Comparison of ENCODE assay signal across 1 cellular context in the genomic region with DNA sequence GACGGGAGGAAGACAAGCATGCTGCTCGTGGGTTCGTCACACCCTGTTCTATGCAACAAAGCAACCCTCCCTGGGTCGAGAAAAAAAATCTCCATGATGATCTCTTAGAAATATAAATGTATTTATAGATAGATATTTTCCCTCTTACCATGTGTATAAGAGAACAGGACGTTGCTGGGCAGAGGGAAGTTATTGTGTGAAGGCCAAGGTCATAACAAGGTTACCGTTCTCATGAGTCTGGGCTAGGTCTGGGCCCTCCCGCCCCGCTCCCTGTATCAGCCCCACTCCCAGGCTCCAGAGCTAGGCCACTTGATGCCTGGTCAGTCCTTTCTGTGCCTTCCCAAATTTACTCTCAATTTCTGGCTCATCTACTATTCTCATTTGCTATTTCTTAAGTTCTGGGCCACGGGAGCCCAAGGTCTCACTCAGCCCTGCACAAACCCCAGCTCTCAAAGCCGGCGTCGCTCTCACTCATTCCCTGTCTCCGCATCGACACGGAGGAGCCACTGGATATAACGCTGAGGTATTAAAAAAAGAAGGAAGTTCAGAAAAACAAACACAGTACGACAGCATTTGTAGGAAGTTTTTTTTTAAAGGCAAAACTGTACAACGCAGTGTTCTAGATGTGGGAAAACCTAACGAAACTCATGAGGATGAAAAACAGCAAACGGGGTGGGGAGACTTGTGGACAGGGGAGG.
TF ChIP-seq lines count a peak whose summit lies in the region.

No MANE protein-coding gene starts in this region.

TF ChIP-seq in HepG2, 621 proteins besides CTCF, POLR2A, EP300 and RAD21 (continued from another document and continues in another):
- TF ChIP-seq, protein P1, sequence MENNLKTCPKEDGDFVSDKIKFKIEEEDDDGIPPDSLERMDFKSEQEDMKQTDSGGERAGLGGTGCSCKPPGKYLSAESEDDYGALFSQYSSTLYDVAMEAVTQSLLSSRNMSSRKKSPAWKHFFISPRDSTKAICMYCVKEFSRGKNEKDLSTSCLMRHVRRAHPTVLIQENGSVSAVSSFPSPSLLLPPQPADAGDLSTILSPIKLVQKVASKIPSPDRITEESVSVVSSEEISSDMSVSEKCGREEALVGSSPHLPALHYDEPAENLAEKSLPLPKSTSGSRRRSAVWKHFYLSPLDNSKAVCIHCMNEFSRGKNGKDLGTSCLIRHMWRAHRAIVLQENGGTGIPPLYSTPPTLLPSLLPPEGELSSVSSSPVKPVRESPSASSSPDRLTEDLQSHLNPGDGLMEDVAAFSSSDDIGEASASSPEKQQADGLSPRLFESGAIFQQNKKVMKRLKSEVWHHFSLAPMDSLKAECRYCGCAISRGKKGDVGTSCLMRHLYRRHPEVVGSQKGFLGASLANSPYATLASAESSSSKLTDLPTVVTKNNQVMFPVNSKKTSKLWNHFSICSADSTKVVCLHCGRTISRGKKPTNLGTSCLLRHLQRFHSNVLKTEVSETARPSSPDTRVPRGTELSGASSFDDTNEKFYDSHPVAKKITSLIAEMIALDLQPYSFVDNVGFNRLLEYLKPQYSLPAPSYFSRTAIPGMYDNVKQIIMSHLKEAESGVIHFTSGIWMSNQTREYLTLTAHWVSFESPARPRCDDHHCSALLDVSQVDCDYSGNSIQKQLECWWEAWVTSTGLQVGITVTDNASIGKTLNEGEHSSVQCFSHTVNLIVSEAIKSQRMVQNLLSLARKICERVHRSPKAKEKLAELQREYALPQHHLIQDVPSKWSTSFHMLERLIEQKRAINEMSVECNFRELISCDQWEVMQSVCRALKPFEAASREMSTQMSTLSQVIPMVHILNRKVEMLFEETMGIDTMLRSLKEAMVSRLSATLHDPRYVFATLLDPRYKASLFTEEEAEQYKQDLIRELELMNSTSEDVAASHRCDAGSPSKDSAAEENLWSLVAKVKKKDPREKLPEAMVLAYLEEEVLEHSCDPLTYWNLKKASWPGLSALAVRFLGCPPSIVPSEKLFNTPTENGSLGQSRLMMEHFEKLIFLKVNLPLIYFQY (CRISPR knock-in tag; IDR thresholded peaks at IDR 0.05; ENCODE audit: borderline replicate concordance), result 0 out of 2 replicates have a peak, but pooled peaks have one; percentile 29
- no peak for TF ChIP-seq REL (CRISPR knock-in tag; conservative IDR thresholded peaks at IDR 0.05)
- TF ChIP-seq, protein P2, sequence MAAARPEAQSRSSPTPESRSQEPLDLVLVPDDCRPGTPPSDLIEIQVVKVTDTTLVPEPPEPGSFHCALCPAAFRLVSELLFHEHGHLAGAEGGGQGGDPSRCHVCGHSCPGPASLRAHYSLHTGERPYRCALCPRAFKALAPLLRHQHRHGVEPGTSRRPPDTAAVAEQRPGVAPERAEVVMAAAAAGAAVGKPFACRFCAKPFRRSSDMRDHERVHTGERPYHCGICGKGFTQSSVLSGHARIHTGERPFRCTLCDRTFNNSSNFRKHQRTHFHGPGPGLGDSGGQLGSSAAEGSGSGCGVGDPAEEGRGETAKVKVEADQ (CRISPR knock-in tag; IDR thresholded peaks at IDR 0.05; ENCODE audit: borderline replicate concordance), result peak; percentile 77
- no peak for TF ChIP-seq ZNF768 (CRISPR knock-in tag; IDR thresholded peaks at IDR 0.05)
- no peak; the same call in 1 of the 2 replicates for TF ChIP-seq ERF (CRISPR knock-in tag; IDR thresholded peaks at IDR 0.05)
- no peak for TF ChIP-seq ZNF558 (CRISPR knock-in tag; IDR thresholded peaks at IDR 0.05; ENCODE audit: borderline replicate concordance)
- no peak for TF ChIP-seq MTF1 (CRISPR knock-in tag; IDR thresholded peaks at IDR 0.05)
- TF ChIP-seq SETDB1 (CRISPR knock-in tag; IDR thresholded peaks at IDR 0.05; ENCODE audit: borderline replicate concordance), result no peak
- no peak for TF ChIP-seq EZH2 (conservative IDR thresholded peaks at IDR 0.05; ENCODE audit: low read depth, low read length)
- no peak for TF ChIP-seq TRAFD1 (CRISPR knock-in tag; IDR thresholded peaks at IDR 0.05; ENCODE audit: borderline replicate concordance)
- no peak for TF ChIP-seq ZFP62 (CRISPR knock-in tag; IDR thresholded peaks at IDR 0.05)
- no peak for TF ChIP-seq GPN1 (CRISPR knock-in tag; IDR thresholded peaks at IDR 0.05; ENCODE audit: borderline replicate concordance)
- TF ChIP-seq CHD2 (IDR thresholded peaks at IDR 0.05; ENCODE audit: low read depth, low read length), result no peak
- 0 out of 2 replicates have a peak, but pooled peaks have one; percentile 8 for TF ChIP-seq ZNF614 (CRISPR knock-in tag; IDR thresholded peaks at IDR 0.05; ENCODE audit: borderline replicate concordance)
- no peak for TF ChIP-seq ZNF749 (CRISPR knock-in tag; IDR thresholded peaks at IDR 0.05; ENCODE audit: borderline replicate concordance)
- TF ChIP-seq, protein P3, sequence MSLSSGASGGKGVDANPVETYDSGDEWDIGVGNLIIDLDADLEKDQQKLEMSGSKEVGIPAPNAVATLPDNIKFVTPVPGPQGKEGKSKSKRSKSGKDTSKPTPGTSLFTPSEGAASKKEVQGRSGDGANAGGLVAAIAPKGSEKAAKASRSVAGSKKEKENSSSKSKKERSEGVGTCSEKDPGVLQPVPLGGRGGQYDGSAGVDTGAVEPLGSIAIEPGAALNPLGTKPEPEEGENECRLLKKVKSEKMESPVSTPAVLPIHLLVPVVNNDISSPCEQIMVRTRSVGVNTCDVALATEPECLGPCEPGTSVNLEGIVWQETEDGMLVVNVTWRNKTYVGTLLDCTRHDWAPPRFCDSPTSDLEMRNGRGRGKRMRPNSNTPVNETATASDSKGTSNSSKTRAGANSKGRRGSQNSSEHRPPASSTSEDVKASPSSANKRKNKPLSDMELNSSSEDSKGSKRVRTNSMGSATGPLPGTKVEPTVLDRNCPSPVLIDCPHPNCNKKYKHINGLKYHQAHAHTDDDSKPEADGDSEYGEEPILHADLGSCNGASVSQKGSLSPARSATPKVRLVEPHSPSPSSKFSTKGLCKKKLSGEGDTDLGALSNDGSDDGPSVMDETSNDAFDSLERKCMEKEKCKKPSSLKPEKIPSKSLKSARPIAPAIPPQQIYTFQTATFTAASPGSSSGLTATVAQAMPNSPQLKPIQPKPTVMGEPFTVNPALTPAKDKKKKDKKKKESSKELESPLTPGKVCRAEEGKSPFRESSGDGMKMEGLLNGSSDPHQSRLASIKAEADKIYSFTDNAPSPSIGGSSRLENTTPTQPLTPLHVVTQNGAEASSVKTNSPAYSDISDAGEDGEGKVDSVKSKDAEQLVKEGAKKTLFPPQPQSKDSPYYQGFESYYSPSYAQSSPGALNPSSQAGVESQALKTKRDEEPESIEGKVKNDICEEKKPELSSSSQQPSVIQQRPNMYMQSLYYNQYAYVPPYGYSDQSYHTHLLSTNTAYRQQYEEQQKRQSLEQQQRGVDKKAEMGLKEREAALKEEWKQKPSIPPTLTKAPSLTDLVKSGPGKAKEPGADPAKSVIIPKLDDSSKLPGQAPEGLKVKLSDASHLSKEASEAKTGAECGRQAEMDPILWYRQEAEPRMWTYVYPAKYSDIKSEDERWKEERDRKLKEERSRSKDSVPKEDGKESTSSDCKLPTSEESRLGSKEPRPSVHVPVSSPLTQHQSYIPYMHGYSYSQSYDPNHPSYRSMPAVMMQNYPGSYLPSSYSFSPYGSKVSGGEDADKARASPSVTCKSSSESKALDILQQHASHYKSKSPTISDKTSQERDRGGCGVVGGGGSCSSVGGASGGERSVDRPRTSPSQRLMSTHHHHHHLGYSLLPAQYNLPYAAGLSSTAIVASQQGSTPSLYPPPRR (CRISPR knock-in tag; IDR thresholded peaks at IDR 0.05; ENCODE audit: borderline replicate concordance), result no peak
- TF ChIP-seq ZSCAN12 (CRISPR knock-in tag; IDR thresholded peaks at IDR 0.05), result no peak
- TF ChIP-seq, protein P4, sequence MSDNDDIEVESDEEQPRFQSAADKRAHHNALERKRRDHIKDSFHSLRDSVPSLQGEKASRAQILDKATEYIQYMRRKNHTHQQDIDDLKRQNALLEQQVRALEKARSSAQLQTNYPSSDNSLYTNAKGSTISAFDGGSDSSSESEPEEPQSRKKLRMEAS (IDR thresholded peaks at IDR 0.05), result peak; percentile 25; the same call in 1 of the 2 replicates
- no peak for TF ChIP-seq SUZ12 (IDR thresholded peaks at IDR 0.05; ENCODE audit: low read depth, low read length)
- 0 out of 2 replicates have a peak, but pooled peaks have one; percentile 8 for TF ChIP-seq YEATS4 (CRISPR knock-in tag; IDR thresholded peaks at IDR 0.05; ENCODE audit: borderline replicate concordance)
- no peak for TF ChIP-seq ZFP36L2 (CRISPR knock-in tag; IDR thresholded peaks at IDR 0.05)
- TF ChIP-seq ZNF550 (CRISPR knock-in tag; IDR thresholded peaks at IDR 0.05; ENCODE audit: borderline replicate concordance), result no peak
- TF ChIP-seq ZNF891 (CRISPR knock-in tag; IDR thresholded peaks at IDR 0.05), result no peak
- no peak for TF ChIP-seq MXD1 (CRISPR knock-in tag; IDR thresholded peaks at IDR 0.05)
- TF ChIP-seq KMT2B (CRISPR knock-in tag; IDR thresholded peaks at IDR 0.05), result no peak; the same call in 1 of the 2 replicates
- TF ChIP-seq HIVEP1 (CRISPR knock-in tag; IDR thresholded peaks at IDR 0.05), result no peak
- no peak for TF ChIP-seq XBP1 (CRISPR knock-in tag; IDR thresholded peaks at IDR 0.05)
- no peak for TF ChIP-seq HMG20B (CRISPR knock-in tag; conservative IDR thresholded peaks at IDR 0.05)
- TF ChIP-seq SP2 (CRISPR knock-in tag; IDR thresholded peaks at IDR 0.05), result no peak
- no peak; the same call in 1 of the 2 replicates for TF ChIP-seq THAP11 (CRISPR knock-in tag; IDR thresholded peaks at IDR 0.05)
- no peak for TF ChIP-seq ZNF235 (CRISPR knock-in tag; IDR thresholded peaks at IDR 0.05; ENCODE audit: borderline replicate concordance)
- TF ChIP-seq ZNF24 (IDR thresholded peaks at IDR 0.05), result no peak
- TF ChIP-seq, protein P5, sequence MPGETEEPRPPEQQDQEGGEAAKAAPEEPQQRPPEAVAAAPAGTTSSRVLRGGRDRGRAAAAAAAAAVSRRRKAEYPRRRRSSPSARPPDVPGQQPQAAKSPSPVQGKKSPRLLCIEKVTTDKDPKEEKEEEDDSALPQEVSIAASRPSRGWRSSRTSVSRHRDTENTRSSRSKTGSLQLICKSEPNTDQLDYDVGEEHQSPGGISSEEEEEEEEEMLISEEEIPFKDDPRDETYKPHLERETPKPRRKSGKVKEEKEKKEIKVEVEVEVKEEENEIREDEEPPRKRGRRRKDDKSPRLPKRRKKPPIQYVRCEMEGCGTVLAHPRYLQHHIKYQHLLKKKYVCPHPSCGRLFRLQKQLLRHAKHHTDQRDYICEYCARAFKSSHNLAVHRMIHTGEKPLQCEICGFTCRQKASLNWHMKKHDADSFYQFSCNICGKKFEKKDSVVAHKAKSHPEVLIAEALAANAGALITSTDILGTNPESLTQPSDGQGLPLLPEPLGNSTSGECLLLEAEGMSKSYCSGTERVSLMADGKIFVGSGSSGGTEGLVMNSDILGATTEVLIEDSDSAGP (CRISPR knock-in tag; IDR thresholded peaks at IDR 0.05; ENCODE audit: borderline replicate concordance), result no peak
- TF ChIP-seq, protein P6, sequence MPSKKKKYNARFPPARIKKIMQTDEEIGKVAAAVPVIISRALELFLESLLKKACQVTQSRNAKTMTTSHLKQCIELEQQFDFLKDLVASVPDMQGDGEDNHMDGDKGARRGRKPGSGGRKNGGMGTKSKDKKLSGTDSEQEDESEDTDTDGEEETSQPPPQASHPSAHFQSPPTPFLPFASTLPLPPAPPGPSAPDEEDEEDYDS (CRISPR knock-in tag; IDR thresholded peaks at IDR 0.05), result no peak
- TF ChIP-seq SOX6 (IDR thresholded peaks at IDR 0.05), result no peak
- no peak; the same call in 1 of the 2 replicates for TF ChIP-seq SOX6 (CRISPR knock-in tag; IDR thresholded peaks at IDR 0.05)
- no peak for TF ChIP-seq SMARCE1 (IDR thresholded peaks at IDR 0.05; ENCODE audit: borderline replicate concordance)
- peak; percentile 50 for TF ChIP-seq PCBP2 (optimal IDR thresholded peaks at IDR 0.05; ENCODE audit: low read depth, low read length, poor library complexity, severe bottlenecking)
- no peak for TF ChIP-seq RBAK (CRISPR knock-in tag; IDR thresholded peaks at IDR 0.05)
- peak; percentile 69 for TF ChIP-seq RARA (CRISPR knock-in tag; IDR thresholded peaks at IDR 0.05)
- no peak for TF ChIP-seq JDP2 (CRISPR knock-in tag; IDR thresholded peaks at IDR 0.05; ENCODE audit: borderline replicate concordance)
- no peak; the same call in 1 of the 2 replicates for TF ChIP-seq ZNF724P (CRISPR knock-in tag; IDR thresholded peaks at IDR 0.05; ENCODE audit: borderline replicate concordance)
- no peak for TF ChIP-seq HOXA9 (CRISPR knock-in tag; IDR thresholded peaks at IDR 0.05; ENCODE audit: borderline replicate concordance)
- no peak for TF ChIP-seq ARID2 (CRISPR knock-in tag; IDR thresholded peaks at IDR 0.05; ENCODE audit: borderline replicate concordance)
- TF ChIP-seq, protein P7, sequence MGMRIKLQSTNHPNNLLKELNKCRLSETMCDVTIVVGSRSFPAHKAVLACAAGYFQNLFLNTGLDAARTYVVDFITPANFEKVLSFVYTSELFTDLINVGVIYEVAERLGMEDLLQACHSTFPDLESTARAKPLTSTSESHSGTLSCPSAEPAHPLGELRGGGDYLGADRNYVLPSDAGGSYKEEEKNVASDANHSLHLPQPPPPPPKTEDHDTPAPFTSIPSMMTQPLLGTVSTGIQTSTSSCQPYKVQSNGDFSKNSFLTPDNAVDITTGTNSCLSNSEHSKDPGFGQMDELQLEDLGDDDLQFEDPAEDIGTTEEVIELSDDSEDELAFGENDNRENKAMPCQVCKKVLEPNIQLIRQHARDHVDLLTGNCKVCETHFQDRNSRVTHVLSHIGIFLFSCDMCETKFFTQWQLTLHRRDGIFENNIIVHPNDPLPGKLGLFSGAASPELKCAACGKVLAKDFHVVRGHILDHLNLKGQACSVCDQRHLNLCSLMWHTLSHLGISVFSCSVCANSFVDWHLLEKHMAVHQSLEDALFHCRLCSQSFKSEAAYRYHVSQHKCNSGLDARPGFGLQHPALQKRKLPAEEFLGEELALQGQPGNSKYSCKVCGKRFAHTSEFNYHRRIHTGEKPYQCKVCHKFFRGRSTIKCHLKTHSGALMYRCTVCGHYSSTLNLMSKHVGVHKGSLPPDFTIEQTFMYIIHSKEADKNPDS (CRISPR knock-in tag; IDR thresholded peaks at IDR 0.05), result no peak
- TF ChIP-seq NAIF1 (CRISPR knock-in tag; IDR thresholded peaks at IDR 0.05; ENCODE audit: borderline replicate concordance), result no peak
- TF ChIP-seq ZNF563 (CRISPR knock-in tag; IDR thresholded peaks at IDR 0.05), result no peak
- TF ChIP-seq KDM3A (CRISPR knock-in tag; IDR thresholded peaks at IDR 0.05; ENCODE audit: low read depth), result no peak
- TF ChIP-seq MED13 (CRISPR knock-in tag; IDR thresholded peaks at IDR 0.05), result no peak
- peak; percentile 32; the same call in 1 of the 2 replicates for TF ChIP-seq ZNF556 (CRISPR knock-in tag; IDR thresholded peaks at IDR 0.05; ENCODE audit: borderline replicate concordance)
- TF ChIP-seq REPIN1 (CRISPR knock-in tag; IDR thresholded peaks at IDR 0.05; ENCODE audit: borderline replicate concordance, low read depth), result peak; percentile 36; the same call in 1 of the 2 replicates
